37 cellular contexts compared by ENCODE assay signal in the genomic region with DNA sequence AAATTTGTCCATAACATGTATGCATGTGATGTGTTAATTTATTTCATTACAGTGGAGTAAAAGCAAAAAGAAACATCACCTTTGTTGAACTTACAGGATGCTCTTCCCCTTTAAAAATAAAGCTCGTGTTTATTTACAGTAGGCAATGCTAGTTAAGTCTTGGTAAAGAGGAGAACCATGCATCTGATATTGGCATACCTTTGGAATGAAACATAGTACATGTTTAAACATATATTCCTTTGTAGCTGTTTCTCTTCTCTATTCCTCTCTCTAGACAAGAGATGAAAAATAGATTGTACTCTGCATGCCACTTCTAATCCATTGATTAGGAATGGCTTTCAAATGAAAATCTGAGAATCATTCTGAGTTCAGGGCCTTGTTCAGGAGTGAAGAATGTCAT.
"Had no signal": no experiment of that assay in that cellular context is flagged by ENCODE, and none has a peak within 500 bp of the region (broad histone marks: within the 10 kb centered on the region; RNA-seq: fewer than 3 reads in every experiment).

No MANE protein-coding gene starts in this region.

- H3K27ac ChIP-seq: adrenal gland, body of pancreas, brain microvascular endothelial cell, VCaP had no signal

- H3K27me3 Mint-ChIP-seq: activated B cell treated with CpG ODN at 0.5 μM for 24 hours; activated CD4-positive, alpha-beta memory T cell treated with anti-CD3 and anti-CD28 coated beads for 36 hours; activated CD4-positive, alpha-beta T cell treated with anti-CD3 and anti-CD28 coated beads, Interleukin-2, amount 10 ng/mL, durations not matched to agents 24 days and 14 days; activated CD8-positive, alpha-beta T cell treated with anti-CD3 and anti-CD28 coated beads for 36 hours; activated naive CD8-positive, alpha-beta T cell treated with anti-CD3 and anti-CD28 coated beads for 36 hours; activated T-helper 17 cell treated with anti-CD3 and anti-CD28 coated beads, Interleukin-2, amount 50 U/mL, for 72 hours had no signal

- H3K36me3 Mint-ChIP-seq: activated CD4-positive, alpha-beta memory T cell treated with anti-CD3 and anti-CD28 coated beads for 36 hours; activated naive CD4-positive, alpha-beta T cell treated with anti-CD3 and anti-CD28 coated beads, Interleukin-2, amount 50 U/mL, for 72 hours; activated naive CD8-positive, alpha-beta T cell treated with anti-CD3 and anti-CD28 coated beads for 36 hours had no signal

- H3K4me3 Mint-ChIP-seq: activated B cell treated with CpG ODN at 0.5 μM for 24 hours; activated CD4-positive, alpha-beta memory T cell treated with anti-CD3 and anti-CD28 coated beads for 36 hours; activated CD4-positive, alpha-beta T cell treated with anti-CD3 and anti-CD28 coated beads, Interleukin-2, amount 10 ng/mL, durations not matched to agents 24 days and 14 days; activated CD8-positive, alpha-beta T cell treated with anti-CD3 and anti-CD28 coated beads for 36 hours; activated naive CD4-positive, alpha-beta T cell treated with anti-CD3 and anti-CD28 coated beads for 36 hours; activated naive CD8-positive, alpha-beta T cell treated with anti-CD3 and anti-CD28 coated beads for 36 hours; activated T-cell treated with anti-CD3 and anti-CD28 coated beads, Interleukin-2, amount 50 U/mL, for 4 hours; activated T-cell treated with anti-CD3 and anti-CD28 coated beads, Interleukin-2, amount 50 U/mL, for 72 hours; activated T-helper 1 cell treated with anti-CD3 and anti-CD28 coated beads, Interleukin-12 subunit alpha, Interleukin-12 subunit beta, Interleukin-2, Interleukin-4 antibody, amounts not matched to agents 30 ng/mL and 10 ng/mL and 1 ng/mL, durations not matched to agents 14 hours and 24 hours and 36 hours; activated T-helper 17 cell treated with anti-CD3 and anti-CD28 coated beads, Interleukin-2, amount 50 U/mL, for 72 hours; T-helper 1 cell treated with Interleukin-12 subunit alpha and Interleukin-12 subunit beta and Interleukin-4 antibody, amounts not matched to agents 30 μg/mL and 1 μg/mL, for 36 hours; T-helper 2 cell treated with Interferon-gamma antibody and Interleukin-4, amounts not matched to agents 5 μg/mL and 100 μg/mL, for 36 hours had no signal

- H3K4me3 ChIP-seq: adrenal gland, body of pancreas had no signal

- H3K4me1 ChIP-seq: adrenal gland, body of pancreas had no signal

- H3K9me3 ChIP-seq: adrenal gland, body of pancreas had no signal

- H3K27ac Mint-ChIP-seq: activated B cell treated with CpG ODN at 0.5 μM for 24 hours; activated CD4-positive, alpha-beta memory T cell treated with anti-CD3 and anti-CD28 coated beads for 36 hours; activated CD4-positive, alpha-beta T cell treated with anti-CD3 and anti-CD28 coated beads, Interleukin-2, amount 10 ng/mL, durations not matched to agents 24 days and 14 days; activated CD8-positive, alpha-beta T cell treated with anti-CD3 and anti-CD28 coated beads for 36 hours; activated naive CD4-positive, alpha-beta T cell treated with anti-CD3 and anti-CD28 coated beads for 36 hours; activated naive CD4-positive, alpha-beta T cell treated with anti-CD3 and anti-CD28 coated beads, Interleukin-2, amount 50 U/mL, for 72 hours; activated naive CD8-positive, alpha-beta T cell treated with anti-CD3 and anti-CD28 coated beads for 36 hours; activated T-cell treated with anti-CD3 and anti-CD28 coated beads, Interleukin-2, amount 50 U/mL, for 72 hours; activated T-helper 1 cell treated with anti-CD3 and anti-CD28 coated beads, Interleukin-12 subunit alpha, Interleukin-12 subunit beta, Interleukin-2, Interleukin-4 antibody, amounts not matched to agents 30 ng/mL and 10 ng/mL and 1 ng/mL, durations not matched to agents 14 hours and 24 hours and 36 hours; activated T-helper 17 cell treated with anti-CD3 and anti-CD28 coated beads, Interleukin-2, amount 50 U/mL, for 72 hours; T-helper 1 cell treated with Interleukin-12 subunit alpha and Interleukin-12 subunit beta and Interleukin-4 antibody, amounts not matched to agents 30 μg/mL and 1 μg/mL, for 36 hours; T-helper 2 cell treated with Interferon-gamma antibody and Interleukin-4, amounts not matched to agents 5 μg/mL and 100 μg/mL, for 36 hours had no signal

- FAIRE-seq: astrocyte, TTC549 had no signal

- H3K36me3 ChIP-seq: adrenal gland, brain microvascular endothelial cell had no signal

- H3K4me1 Mint-ChIP-seq: activated B cell treated with CpG ODN at 0.5 μM for 24 hours; activated CD4-positive, alpha-beta T cell treated with anti-CD3 and anti-CD28 coated beads, Interleukin-2, amount 10 ng/mL, durations not matched to agents 24 days and 14 days; activated naive CD8-positive, alpha-beta T cell treated with anti-CD3 and anti-CD28 coated beads for 36 hours; activated T-helper 17 cell treated with anti-CD3 and anti-CD28 coated beads, Interleukin-2, amount 50 U/mL, for 72 hours had no signal

- DNase-seq: activated B cell treated with CpG ODN at 0.5 μM for 24 hours; activated CD4-positive, alpha-beta memory T cell treated with anti-CD3 and anti-CD28 coated beads for 36 hours; activated CD4-positive, alpha-beta T cell treated with anti-CD3 and anti-CD28 coated beads for 4 hours; activated CD4-positive, alpha-beta T cell treated with anti-CD3 and anti-CD28 coated beads, Interleukin-2, amount 10 ng/mL, durations not matched to agents 24 days and 14 days; activated CD4-positive, alpha-beta T cell treated with anti-CD3 and anti-CD28 coated beads, Interleukin-2, amount 50 U/mL, for 1 hour; activated CD4-positive, alpha-beta T cell treated with anti-CD3 and anti-CD28 coated beads, Interleukin-2, amount 50 U/mL, for 4 hours; activated CD4-positive, CD25-positive, alpha-beta regulatory T cell treated with anti-CD3 and anti-CD28 coated beads, Interleukin-2, amount 50 U/mL, for 72 hours; activated CD8-positive, alpha-beta memory T cell treated with anti-CD3 and anti-CD28 coated beads, Interleukin-2, amount 50 U/mL, for 4 hours; activated CD8-positive, alpha-beta T cell treated with anti-CD3 and anti-CD28 coated beads for 36 hours; activated effector memory CD4-positive, alpha-beta T cell treated with anti-CD3 and anti-CD28 coated beads, Interleukin-2, amount 50 U/mL, for 16 hours; activated gamma-delta T cell treated with Interleukin-2 at 50 U/mL for 16 hours; activated naive CD4-positive, alpha-beta T cell; activated naive CD4-positive, alpha-beta T cell treated with anti-CD3 and anti-CD28 coated beads for 36 hours; activated naive CD4-positive, alpha-beta T cell treated with anti-CD3 and anti-CD28 coated beads, Interleukin-2, amount 50 U/mL, for 16 hours; activated naive CD8-positive, alpha-beta T cell treated with anti-CD3 and anti-CD28 coated beads for 36 hours; activated T-cell treated with anti-CD3 and anti-CD28 coated beads for 4 hours; activated T-cell treated with anti-CD3 and anti-CD28 coated beads, Interleukin-2, amount 50 U/mL, for 1 hour; activated T-cell treated with anti-CD3 and anti-CD28 coated beads, Interleukin-2, amount 50 U/mL, for 4 hours; activated T-cell treated with anti-CD3 and anti-CD28 coated beads, Interleukin-2, amount 50 U/mL, for 72 hours; adrenal gland; amniotic stem cell; aorta; body of pancreas; brain microvascular endothelial cell; central memory CD4-positive, alpha-beta T cell; SW 1271; T-helper 1 cell; T-helper 2 cell; T-helper 9 cell had no signal

- H3K27me3 ChIP-seq: adrenal gland, body of pancreas, brain microvascular endothelial cell had no signal

- H3K9me3 Mint-ChIP-seq: activated B cell treated with CpG ODN at 0.5 μM for 24 hours; activated CD4-positive, alpha-beta T cell treated with anti-CD3 and anti-CD28 coated beads, Interleukin-2, amount 10 ng/mL, durations not matched to agents 24 days and 14 days; activated T-cell treated with anti-CD3 and anti-CD28 coated beads, Interleukin-2, amount 50 U/mL, for 4 hours; activated T-helper 1 cell treated with anti-CD3 and anti-CD28 coated beads, Interleukin-12 subunit alpha, Interleukin-12 subunit beta, Interleukin-2, Interleukin-4 antibody, amounts not matched to agents 30 ng/mL and 10 ng/mL and 1 ng/mL, durations not matched to agents 14 hours and 24 hours and 36 hours had no signal

- ATAC-seq: activated CD8-positive, alpha-beta T cell treated with anti-CD3 and anti-CD28 coated beads for 36 hours; activated naive CD4-positive, alpha-beta T cell treated with anti-CD3 and anti-CD28 coated beads, Interleukin-2, amount 50 U/mL, for 72 hours; activated T-cell treated with anti-CD3 and anti-CD28 coated beads, Interleukin-2, amount 50 U/mL, for 4 hours; activated T-cell treated with anti-CD3 and anti-CD28 coated beads, Interleukin-2, amount 50 U/mL, for 72 hours; activated T-helper 17 cell treated with anti-CD3 and anti-CD28 coated beads, Interleukin-2, amount 50 U/mL, for 72 hours; body of pancreas had no signal
